Comparison of ENCODE assay signal across 15 cellular contexts in the genomic region with DNA sequence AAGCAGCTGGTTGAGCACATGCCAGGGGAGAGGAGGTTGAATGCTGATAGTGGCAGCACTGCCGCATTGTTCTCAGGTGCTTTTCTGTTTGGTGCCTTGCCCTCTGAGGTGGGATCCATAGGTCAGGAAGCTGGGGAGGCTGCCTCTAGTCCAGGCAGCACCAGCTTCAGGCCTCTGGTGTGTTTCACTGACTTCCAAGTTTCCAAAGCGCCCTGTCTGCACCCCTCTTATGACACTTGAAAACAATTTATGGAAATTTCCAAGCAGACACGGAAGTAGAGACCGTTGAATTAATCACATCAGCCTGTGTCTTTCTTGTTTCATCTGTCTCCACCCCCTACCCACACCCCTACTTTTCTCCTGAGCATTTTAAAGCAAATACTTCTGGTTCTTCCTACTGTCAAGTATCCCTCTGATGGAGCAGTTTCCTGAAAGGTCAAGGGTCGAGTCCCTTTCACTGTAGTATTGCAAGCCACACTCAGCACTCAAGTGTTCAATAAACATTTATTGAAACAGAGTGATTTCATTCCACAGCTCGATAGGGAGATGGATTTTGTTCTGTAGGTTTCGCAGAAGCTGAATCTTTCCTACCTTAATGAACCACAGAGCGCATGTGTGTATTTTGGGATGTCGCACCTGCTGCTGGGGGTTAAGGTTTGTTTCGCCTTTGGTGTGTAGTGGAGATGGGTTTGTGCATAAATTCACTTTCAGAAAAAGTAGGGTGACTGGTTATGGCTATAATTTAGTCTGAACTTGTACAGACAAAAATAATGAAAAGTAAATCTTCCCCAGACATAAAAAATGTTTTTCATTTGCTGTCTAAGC. TPM values are rescaled to one million over a fixed set of nuclear protein-coding genes. Genes with fewer than 3 reads are reported as not detected.
DNase-seq lines count a peak whose midpoint lies in the region; ATAC-seq, FAIRE-seq and TF ChIP-seq lines count a peak whose summit lies in the region.
"Had no signal": no experiment of that assay in that cellular context is flagged by ENCODE, and none has a peak within 500 bp of the region (broad histone marks: within the 10 kb centered on the region; RNA-seq: fewer than 3 reads in every experiment).

No MANE protein-coding gene starts in this region.

- no peak for DNase-seq in CD4-positive, alpha-beta memory T cell
- DNase-seq in GM19239 (ENCODE audit: insufficient read length, low spot score) = no peak
- no peak for DNase-seq in activated B cell treated with CpG ODN at 0.5 μM for 24 hours
- DNase-seq in nephron progenitor cell = no peak
- no peak for DNase-seq in mammary epithelial cell
- DNase-seq in GM13976 (ENCODE audit: low spot score) = no peak
- no peak for DNase-seq in NCI-H2081 treated with DMSO at 0.1 percent for 48 hours (lab: John Stamatoyannopoulos, UW)
- DNase-seq: activated naive CD4-positive, alpha-beta T cell treated with anti-CD3 and anti-CD28 coated beads, Interleukin-2, amount 10 ng/mL, durations not matched to agents 7 days and 5 days; BE2C; effector memory CD8-positive, alpha-beta T cell; NCI-H1092 treated with DMSO at 0.1 percent for 48 hours; NCI-H345 had no signal

- in situ Hi-C loops in mammary epithelial cell (cut with MboI; ENCODE audit: low sequenced_read_pairs in 2 of 2) (no loop called here), GM13976 (cut with MboI; ENCODE audit: low sequenced_read_pairs, unreplicated experiment) (no loop called here)

- no peaks in the 10 kb centered on the region for H3K9me3 Mint-ChIP-seq in CD4-positive, alpha-beta memory T cell
- no peaks in the 10 kb centered on the region for H3K9me3 Mint-ChIP-seq in activated B cell treated with CpG ODN at 0.5 μM for 24 hours
- H3K9me3 Mint-ChIP-seq in nephron progenitor cell = no peaks in the 10 kb centered on the region
- H3K9me3 Mint-ChIP-seq: activated naive CD4-positive, alpha-beta T cell treated with anti-CD3 and anti-CD28 coated beads, Interleukin-2, amount 10 ng/mL, durations not matched to agents 7 days and 5 days; effector memory CD8-positive, alpha-beta T cell had no signal

- H3K4me1 Mint-ChIP-seq in CD4-positive, alpha-beta memory T cell = peaks cover 18 to 37% (median 23%) of the 10 kb centered on the region in 4 donors
- peaks cover 72% of the 10 kb centered on the region for H3K4me1 Mint-ChIP-seq in activated B cell treated with CpG ODN at 0.5 μM for 24 hours
- H3K4me1 Mint-ChIP-seq in nephron progenitor cell = peaks cover 27% of the 10 kb centered on the region

- H3K9me3 ChIP-seq in CD4-positive, alpha-beta memory T cell (ENCODE audit: control insufficient read depth in 1 of 2, low read length in 2 of 2) = no peaks in the 10 kb centered on the region
- no peaks in the 10 kb centered on the region for H3K9me3 ChIP-seq in mammary epithelial cell (replicated peaks; ENCODE audit: insufficient read depth, low read length)
- H3K9me3 ChIP-seq: BE2C had no signal

- no peaks in the 10 kb centered on the region for H3K36me3 ChIP-seq in CD4-positive, alpha-beta memory T cell (ENCODE audit: insufficient read depth, low read length)
- H3K36me3 ChIP-seq in mammary epithelial cell (ENCODE audit: insufficient read depth, low read length) = no peaks in the 10 kb centered on the region
- H3K36me3 ChIP-seq: BE2C had no signal

- no peak overlapping the region for H3K9ac ChIP-seq in mammary epithelial cell (ENCODE audit: insufficient read depth, low read length)

- no peaks in the 10 kb centered on the region for H3K27me3 Mint-ChIP-seq in CD4-positive, alpha-beta memory T cell
- H3K27me3 Mint-ChIP-seq in activated B cell treated with CpG ODN at 0.5 μM for 24 hours (no peaks in the 10 kb centered on the region), nephron progenitor cell (ENCODE audit: low read depth, poor library complexity) (no peaks in the 10 kb centered on the region)
- H3K27me3 Mint-ChIP-seq: activated naive CD4-positive, alpha-beta T cell treated with anti-CD3 and anti-CD28 coated beads, Interleukin-2, amount 10 ng/mL, durations not matched to agents 7 days and 5 days; effector memory CD8-positive, alpha-beta T cell had no signal

- intact Hi-C loops in CD4-positive, alpha-beta memory T cell (cut with micrococcal nuclease) = no loop called here
- intact Hi-C loops in activated B cell treated with CpG ODN at 0.5 μM for 24 hours (cut with micrococcal nuclease) = no loop called here
- intact Hi-C loops in mammary epithelial cell (cut with micrococcal nuclease) = no loop called here

- TF ChIP-seq CTCF in activated B cell treated with CpG ODN at 0.5 μM for 24 hours (IDR thresholded peaks at IDR 0.05) (no peak), nephron progenitor cell (IDR thresholded peaks at IDR 0.05) (no peak), mammary epithelial cell (conservative IDR thresholded peaks at IDR 0.05 in 1 of 2, IDR thresholded peaks at IDR 0.05 in 1 of 2; ENCODE audit: extremely low read depth in 1 of 2, insufficient read depth in 1 of 2, low read depth in 1 of 2, low read length in 2 of 2) (no peak), GM13976 (IDR thresholded peaks at IDR 0.05; ENCODE audit: borderline replicate concordance, control extremely low read depth, extremely low read depth, insufficient read depth, missing control alignments) (no peak)

- no peak overlapping the region for H3K4me3 Mint-ChIP-seq in CD4-positive, alpha-beta memory T cell
- no peak overlapping the region for H3K4me3 Mint-ChIP-seq in activated B cell treated with CpG ODN at 0.5 μM for 24 hours
- no peak overlapping the region for H3K4me3 Mint-ChIP-seq in nephron progenitor cell
- H3K4me3 Mint-ChIP-seq: activated naive CD4-positive, alpha-beta T cell treated with anti-CD3 and anti-CD28 coated beads, Interleukin-2, amount 10 ng/mL, durations not matched to agents 7 days and 5 days; effector memory CD8-positive, alpha-beta T cell had no signal

- BruUV-seq in mammary epithelial cell (replicated peaks; lab: Mats Ljungman, UMichigan) = no TSS peak

- 88% methylated on average over 10 of the region's 10 CpGs for whole genome bisulfite sequencing in mammary epithelial cell (ENCODE audit: low coverage, missing lambda C conversion rate)

- H3K27me3 ChIP-seq in CD4-positive, alpha-beta memory T cell (ENCODE audit: insufficient read depth, low read length) = no peaks in the 10 kb centered on the region
- H3K27me3 ChIP-seq in mammary epithelial cell (ENCODE audit: insufficient read depth, low read length) = no peaks in the 10 kb centered on the region
- H3K27me3 ChIP-seq: BE2C had no signal

- CTCF ChIA-PET in CD4-positive, alpha-beta memory T cell (lab: Charles Lee; ENCODE audit: partially characterized antibody) = no interaction called here
- CTCF ChIA-PET in activated B cell treated with CpG ODN at 0.5 μM for 24 hours (lab: Charles Lee) (no interaction called here), mammary epithelial cell (lab: Charles Lee; ENCODE audit: low non-redundant PET) (no interaction called here)

- no peak overlapping the region for H3K27ac ChIP-seq in CD4-positive, alpha-beta memory T cell (ENCODE audit: low read depth, low read length)
- H3K27ac ChIP-seq in mammary epithelial cell (ENCODE audit: insufficient read depth, low read depth, low read length) = no peak overlapping the region
- H3K27ac ChIP-seq: skin epidermis had no signal

- ATAC-seq in activated B cell treated with CpG ODN at 0.5 μM for 24 hours (ENCODE audit: low read depth) (no peak), HG03520 (IDR thresholded peaks at IDR 0.05; ENCODE audit: unreplicated experiment) (no peak)
- ATAC-seq: effector memory CD8-positive, alpha-beta T cell had no signal

- peak; percentile 86 for FAIRE-seq in GM19239 (lab: Jason Lieb, UNC)
- FAIRE-seq: bronchial epithelial cell had no signal

- no peaks in the 10 kb centered on the region for H3K4me1 ChIP-seq in CD4-positive, alpha-beta memory T cell (ENCODE audit: insufficient read depth, low read length)
- no peaks in the 10 kb centered on the region for H3K4me1 ChIP-seq in mammary epithelial cell (ENCODE audit: insufficient read depth, low read length)

- peaks cover 34 to 40% of the 10 kb centered on the region in 2 donors for H3K36me3 Mint-ChIP-seq in CD4-positive, alpha-beta memory T cell
- H3K36me3 Mint-ChIP-seq in activated B cell treated with CpG ODN at 0.5 μM for 24 hours (ENCODE audit: low read depth) (peaks cover 53% of the 10 kb centered on the region), nephron progenitor cell (ENCODE audit: low read depth) (peaks cover 54% of the 10 kb centered on the region)

- dilution Hi-C loops in mammary epithelial cell (cut with HindIII; ENCODE audit: low sequenced_read_pairs) = no loop called here

- no peaks in the 10 kb centered on the region for H4K20me1 ChIP-seq in mammary epithelial cell (ENCODE audit: insufficient read depth, low read length)

- no peak overlapping the region for H3K4me2 ChIP-seq in mammary epithelial cell (ENCODE audit: insufficient read depth, low read depth, low read length)

- no peak overlapping the region for H2AFZ ChIP-seq in mammary epithelial cell (ENCODE audit: low read depth, low read length)

- POLR2A ChIA-PET in CD4-positive, alpha-beta memory T cell (lab: Charles Lee; ENCODE audit: partially characterized antibody) = no interaction called here
- POLR2A ChIA-PET in activated B cell treated with CpG ODN at 0.5 μM for 24 hours (lab: Charles Lee) = interaction anchor here (1.6 kb wide), 1 partner anchor 13 kb away, joined by 5 read pairs; no protein-coding TSS in a partner anchor

- H3K27ac Mint-ChIP-seq in CD4-positive, alpha-beta memory T cell = peak overlapping the region in 5 of 7 donors; percentile 4 to 77 (median 8)
- H3K27ac Mint-ChIP-seq in activated B cell treated with CpG ODN at 0.5 μM for 24 hours = peak overlapping the region; percentile 72
- H3K27ac Mint-ChIP-seq in nephron progenitor cell = peak overlapping the region; percentile 10
- H3K27ac Mint-ChIP-seq: activated naive CD4-positive, alpha-beta T cell treated with anti-CD3 and anti-CD28 coated beads, Interleukin-2, amount 10 ng/mL, durations not matched to agents 7 days and 5 days had no signal

- no peak overlapping the region for H3K4me3 ChIP-seq in CD4-positive, alpha-beta memory T cell (ENCODE audit: low read length in 2 of 2)
- no peak overlapping the region for H3K4me3 ChIP-seq in mammary epithelial cell (replicated peaks in 1 of 3; ENCODE audit: insufficient read depth in 1 of 3, low read depth in 2 of 3, low read length in 3 of 3)
- H3K4me3 ChIP-seq: skin epidermis had no signal

- H3K79me2 ChIP-seq in mammary epithelial cell (ENCODE audit: insufficient read depth, low read length) = peaks cover 14% of the 10 kb centered on the region

RNA-seq across cellular contexts. Expression of a gene that starts 21.4 kb away (rescaled TPM):
- total RNA-seq in CD4-positive, alpha-beta memory T cell = 100 to 1,000 TPM; 129 to 136 TPM
- polyA plus RNA-seq in CD4-positive, alpha-beta memory T cell = 10 to 100 TPM in 1 of 2 donors, 1 to 10 TPM in 1; 8.9 to 28.1 TPM
- total RNA-seq in activated B cell treated with CpG ODN at 0.5 μM for 24 hours (140 and 188 TPM in 2 replicates), mammary epithelial cell (10 to 100 TPM in 1 of 2 donors, 1 to 10 TPM in 1; 9.2 to 17.1 TPM)
- 6.3 TPM for polyA plus RNA-seq in mammary epithelial cell
- 55.2 TPM for polyA minus RNA-seq in mammary epithelial cell

Comparison
In these comparisons a context has a peak if more than half of its experiments do, and no peak if none do; other contexts are left out.
1. H3K27ac Mint-ChIP-seq: peak in every context shown above with its lines; median percentile 72 in activated B cell treated with CpG ODN at 0.5 μM for 24 hours; 10 in nephron progenitor cell; 8 in CD4-positive, alpha-beta memory T cell.